Comparison of ENCODE assay signal across 8 cellular contexts in genomic region chr3:187101184-187102072, GRCh38. TPM values are rescaled to one million over a fixed set of nuclear protein-coding genes. Genes with fewer than 3 reads are reported as not detected.
A peak's percentile ranks its signal among the peaks of the same experiment; 100 is the strongest.
DNase-seq lines count a peak whose midpoint lies in the region; ATAC-seq and TF ChIP-seq lines count a peak whose summit lies in the region.

No MANE protein-coding gene starts in this region.

- ATAC-seq in GM18909 (IDR thresholded peaks at IDR 0.05; ENCODE audit: poor library complexity, unreplicated experiment) = peak; percentile 57
- peak; percentile 41 for ATAC-seq in esophagus mucosa
- ATAC-seq in thoracic aorta (ENCODE audit: insufficient number of reproducible peaks, low FRiP score, low read depth) = peak; percentile 58
- no peak for ATAC-seq in HG03108 (IDR thresholded peaks at IDR 0.05; ENCODE audit: unreplicated experiment)

- no peak overlapping the region for H2BK15ac ChIP-seq in neuronal stem cell (ENCODE audit: low read length)

- H2BK120ac ChIP-seq in neuronal stem cell (ENCODE audit: low read depth, low read length) = no peak overlapping the region

- H3K4ac ChIP-seq in neuronal stem cell (ENCODE audit: low read length) = no peak overlapping the region

- H3K9me3 ChIP-seq in MM.1S (replicated peaks; ENCODE audit: insufficient read depth, low read length) (no peaks in the 10 kb centered on the region), neuronal stem cell (replicated peaks in 1 of 2; ENCODE audit: control insufficient read depth in 2 of 2, insufficient read depth in 1 of 2, low read depth in 1 of 2, low read length in 2 of 2) (no peaks in the 10 kb centered on the region), thoracic aorta (no peaks in the 10 kb centered on the region)

- no peak overlapping the region for H4K91ac ChIP-seq in neuronal stem cell (ENCODE audit: low read depth, low read length, poor library complexity)

- no peak for TF ChIP-seq CTCF in MM.1S (IDR thresholded peaks at IDR 0.05; ENCODE audit: low read length)
- TF ChIP-seq CTCF in thoracic aorta (IDR thresholded peaks at IDR 0.05) = no peak

- no peak overlapping the region for H4K8ac ChIP-seq in neuronal stem cell (ENCODE audit: low read depth, low read length)

- DNase-seq in MM.1S = peak; percentile 93
- DNase-seq in activated CD8-positive, alpha-beta memory T cell treated with anti-CD3 and anti-CD28 coated beads for 4 hours (ENCODE audit: low read depth in 2 of 2) = peak; percentile 21 to 31
- DNase-seq in neuronal stem cell (ENCODE audit: low spot score) = no peak
- DNase-seq in thoracic aorta (ENCODE audit: low spot score) = peak; percentile 57
- no peak for DNase-seq in 8988T

- H3K36me3 ChIP-seq in MM.1S (replicated peaks; ENCODE audit: insufficient read depth, low read length) (no peaks in the 10 kb centered on the region), neuronal stem cell (replicated peaks in 1 of 2; ENCODE audit: control insufficient read depth in 2 of 2, insufficient read depth in 2 of 2, low read length in 2 of 2) (no peaks in the 10 kb centered on the region), thoracic aorta (no peaks in the 10 kb centered on the region)

- H3K9ac ChIP-seq in MM.1S (ENCODE audit: low read length) (peak overlapping the region; percentile 10; the same call in 1 of the 2 replicates), neuronal stem cell (ENCODE audit: low read depth, low read length, poor library complexity) (no peak overlapping the region)

- no peak overlapping the region for H2BK5ac ChIP-seq in neuronal stem cell (ENCODE audit: low read length)

- H4K20me1 ChIP-seq in MM.1S (ENCODE audit: insufficient read depth, low read length) = no peaks in the 10 kb centered on the region

- H3K27ac ChIP-seq in MM.1S (ENCODE audit: low read length) (peak overlapping the region; percentile 63), neuronal stem cell (replicated peaks; ENCODE audit: low read length) (no peak overlapping the region), thoracic aorta (peak overlapping the region; percentile 78 to 84)

- H3K23ac ChIP-seq in neuronal stem cell (ENCODE audit: low read depth, low read length, poor library complexity) = no peak overlapping the region

- no peak overlapping the region for H3K14ac ChIP-seq in neuronal stem cell (ENCODE audit: low read length)

- WGBS in neuronal stem cell (ENCODE audit: extremely low coverage in 2 of 2, insufficient read length in 2 of 2, insufficient replicate concordance in 1 of 2), 2 donors = no CpG with 5 or more reads among the region's 9 CpGs

- no peaks in the 10 kb centered on the region for H3K79me1 ChIP-seq in neuronal stem cell (ENCODE audit: low read depth, low read length)

- no peaks in the 10 kb centered on the region for H3K27me3 ChIP-seq in MM.1S (replicated peaks; ENCODE audit: insufficient read depth, low read length)
- no peaks in the 10 kb centered on the region for H3K27me3 ChIP-seq in neuronal stem cell (ENCODE audit: control insufficient read depth in 3 of 3, insufficient read depth in 3 of 3, low read depth in 1 of 3, low read length in 3 of 3)
- no peaks in the 10 kb centered on the region for H3K27me3 ChIP-seq in thoracic aorta (replicated peaks; ENCODE audit: insufficient read depth)

- H3K4me1 ChIP-seq in MM.1S (ENCODE audit: low read length) = peaks cover 58% of the 10 kb centered on the region
- no peaks in the 10 kb centered on the region for H3K4me1 ChIP-seq in neuronal stem cell (ENCODE audit: control insufficient read depth in 2 of 2, insufficient read depth in 1 of 2, low read depth in 1 of 2, low read length in 2 of 2)
- H3K4me1 ChIP-seq in thoracic aorta (ENCODE audit: control insufficient read depth in 1 of 2, low read depth in 2 of 2) = peaks cover 22 to 50% of the 10 kb centered on the region in 2 donors

- H3K4me3 ChIP-seq in MM.1S (ENCODE audit: low read length) (peak overlapping the region; percentile 10), neuronal stem cell (ENCODE audit: low read length in 2 of 2) (no peak overlapping the region), thoracic aorta (peak overlapping the region; percentile 61)

- H3F3A ChIP-seq in MM.1S (ENCODE audit: insufficient read depth, low read length) = peaks cover 29% of the 10 kb centered on the region

- H2BK12ac ChIP-seq in neuronal stem cell (ENCODE audit: low read length) = no peak overlapping the region

- peak overlapping the region; percentile 21 for H2AFZ ChIP-seq in MM.1S (ENCODE audit: low read length)
- peak overlapping the region; percentile 53 for H2AFZ ChIP-seq in neuronal stem cell (ENCODE audit: low read length)

- H3K18ac ChIP-seq in neuronal stem cell (ENCODE audit: low read length) = no peak overlapping the region

- no peak overlapping the region for H2AK5ac ChIP-seq in neuronal stem cell (ENCODE audit: low read depth, low read length)

- no peaks in the 10 kb centered on the region for H3K9me2 ChIP-seq in MM.1S (replicated peaks; ENCODE audit: insufficient read depth, low read length)

- H3K4me2 ChIP-seq in MM.1S (ENCODE audit: low read depth, low read length) (peak overlapping the region; percentile 45), neuronal stem cell (ENCODE audit: insufficient read depth, low read length, poor library complexity, severe bottlenecking) (no peak overlapping the region)

- peaks cover 31% of the 10 kb centered on the region for H3K79me2 ChIP-seq in MM.1S (ENCODE audit: low read length)

RNA-seq across cellular contexts. Expression of gene RPL39L, which starts 37.9 kb away (rescaled TPM):
- total RNA-seq in esophagus mucosa = 12.0 TPM
- 100 TPM for polyA plus RNA-seq in neuronal stem cell (2013, experiment 1 of 2)
- polyA plus RNA-seq in neuronal stem cell (2013, experiment 2 of 2) = 95.4 TPM
- 10 to 100 TPM; 20.0 to 23.1 TPM for total RNA-seq in thoracic aorta

Comparison
In these comparisons a context has a peak if more than half of its experiments do, and no peak if none do; other contexts are left out.
1. DNase-seq: peak in MM.1S (single experiment), activated CD8-positive, alpha-beta memory T cell treated with anti-CD3 and anti-CD28 coated beads for 4 hours (2 of 2) and thoracic aorta (single experiment); none in neuronal stem cell (single experiment) and 8988T (single experiment).
2. H3K4me3 ChIP-seq: peak in MM.1S (single experiment) and thoracic aorta (single experiment); none in neuronal stem cell (0 of 2).